15 cellular contexts compared by ENCODE assay signal in genomic region chr4:94284889-94285288, GRCh38. TPM values are rescaled to one million over a fixed set of nuclear protein-coding genes. Genes with fewer than 3 reads are reported as not detected.
"Had no signal": no experiment of that assay in that cellular context is flagged by ENCODE, and none has a peak within 500 bp of the region (broad histone marks: within the 10 kb centered on the region; RNA-seq: fewer than 3 reads in every experiment).

No MANE protein-coding gene starts in this region.

- H3K9me3 Mint-ChIP-seq: activated naive CD4-positive, alpha-beta T cell treated with anti-CD3 and anti-CD28 coated beads for 36 hours; immature natural killer cell; naive thymus-derived CD4-positive, alpha-beta T cell had no signal

- H3K4me3 Mint-ChIP-seq: activated naive CD4-positive, alpha-beta T cell treated with anti-CD3 and anti-CD28 coated beads for 36 hours; immature natural killer cell; naive thymus-derived CD4-positive, alpha-beta T cell had no signal

- ATAC-seq: left cardiac atrium; naive thymus-derived CD4-positive, alpha-beta T cell had no signal

- DNase-seq: activated CD4-positive, alpha-beta T cell treated with anti-CD3 and anti-CD28 coated beads for 1 hour; activated CD4-positive, alpha-beta T cell treated with anti-CD3 and anti-CD28 coated beads, Interleukin-2, amount 50 U/mL, for 48 hours; activated naive CD4-positive, alpha-beta T cell treated with anti-CD3 and anti-CD28 coated beads for 36 hours; dorsolateral prefrontal cortex; glutamatergic neuron; immature natural killer cell; left cardiac atrium; mammary epithelial cell; naive thymus-derived CD4-positive, alpha-beta T cell; posterior cingulate gyrus; stimulated activated CD4-positive, alpha-beta T cell treated with anti-CD3 and anti-CD28 coated beads, Interleukin-15, amount 100 ng/mL, for 24 hours; stimulated activated CD4-positive, alpha-beta T cell treated with anti-CD3 and anti-CD28 coated beads, Interleukin-4, amount 100 ng/mL, for 24 hours; stomach had no signal

- H3K27me3 Mint-ChIP-seq: naive thymus-derived CD4-positive, alpha-beta T cell had no signal

- H3K27ac Mint-ChIP-seq: activated naive CD4-positive, alpha-beta T cell treated with anti-CD3 and anti-CD28 coated beads for 36 hours had no signal

- H3K4me1 Mint-ChIP-seq: immature natural killer cell had no signal

RNA-seq across cellular contexts. Expression of gene HPGDS, which starts 57.7 kb away (rescaled TPM):
- total RNA-seq: activated naive CD4-positive, alpha-beta T cell treated with anti-CD3 and anti-CD28 coated beads for 36 hours; astrocyte; mammary epithelial cell; mononuclear cell had no signal
